ENCODE assay signal across 8 cellular contexts in genomic region chrX:40170830-40171512, GRCh38.
DNase-seq lines count a peak whose midpoint lies in the region; TF ChIP-seq lines count a peak whose summit lies in the region.

No MANE protein-coding gene starts in this region.

- no peaks in the 10 kb centered on the region for H3K27me3 ChIP-seq in BLaER1
- peaks cover 31% of the 10 kb centered on the region for H3K27me3 ChIP-seq in adrenal gland
- no peaks in the 10 kb centered on the region for H3K27me3 ChIP-seq in muscle layer of duodenum (ENCODE audit: low read depth, low read length)

- H4K20me1 ChIP-seq in BLaER1, result no peaks in the 10 kb centered on the region

- peaks cover 54% of the 10 kb centered on the region for H3K9me3 ChIP-seq in BLaER1
- no peaks in the 10 kb centered on the region for H3K9me3 ChIP-seq in adrenal gland (replicated peaks in 1 of 3)
- H3K9me3 ChIP-seq in muscle layer of duodenum (ENCODE audit: control insufficient read depth in 1 of 2, low read length in 2 of 2), result no peaks in the 10 kb centered on the region

- peaks cover 2% of the 10 kb centered on the region for H3K36me3 Mint-ChIP-seq in IgD-negative memory B cell

- peak overlapping the region; percentile 97 for H3K9ac ChIP-seq in BLaER1

- peak overlapping the region; percentile 98 to 99 (median 99) for H3K27ac Mint-ChIP-seq in IgD-negative memory B cell

- no peaks in the 10 kb centered on the region for H3K36me3 ChIP-seq in BLaER1
- H3K36me3 ChIP-seq in adrenal gland (replicated peaks in 1 of 2), result no peaks in the 10 kb centered on the region
- H3K36me3 ChIP-seq in muscle layer of duodenum (ENCODE audit: control insufficient read depth in 1 of 2, insufficient read depth in 2 of 2, low read length in 2 of 2), result no peaks in the 10 kb centered on the region

- no peak for TF ChIP-seq CTCF in adrenal gland (IDR thresholded peaks at IDR 0.05)

- peaks cover 0 to 1% (median 0%) of the 10 kb centered on the region in 3 donors for H3K9me3 Mint-ChIP-seq in IgD-negative memory B cell

- peak in 1 of 7 donors; percentile 24 for DNase-seq in adrenal gland
- no peak for DNase-seq in NK-92 (lab: John Stamatoyannopoulos, UW; ENCODE audit: unreplicated experiment)
- DNase-seq in RPMI8226, result no peak
- DNase-seq in GOT3 (lab: John Stamatoyannopoulos, UW), result no peak
- DNase-seq in NCI-H1436 treated with DMSO at 0.1 percent for 48 hours (lab: John Stamatoyannopoulos, UW), result no peak

- H3K4me1 ChIP-seq in BLaER1, result peaks cover 70% of the 10 kb centered on the region
- H3K4me1 ChIP-seq in adrenal gland (replicated peaks in 1 of 2), result peaks cover 22 to 40% of the 10 kb centered on the region in 2 donors
- H3K4me1 ChIP-seq in muscle layer of duodenum (ENCODE audit: control insufficient read depth in 1 of 2, insufficient read depth in 2 of 2, low read length in 2 of 2), result peaks cover 8 to 21% of the 10 kb centered on the region in 2 donors

- TF ChIP-seq POLR2A in adrenal gland (IDR thresholded peaks at IDR 0.05), result no peak

- peak overlapping the region; percentile 82 for H3K4me2 ChIP-seq in BLaER1

- peaks cover 20% of the 10 kb centered on the region for H3K27me3 Mint-ChIP-seq in IgD-negative memory B cell

- peaks cover 23 to 51% (median 30%) of the 10 kb centered on the region in 3 donors for H3K4me1 Mint-ChIP-seq in IgD-negative memory B cell

- intact Hi-C loops in adrenal gland (cut with DNase I), result loop anchor here (5.0 to 10.0 kb wide), 5 partner anchors 69 to 356 kb away; no protein-coding TSS in a partner anchor

- WGBS in adrenal gland, 4 donors, result 27 to 47% (median 33%) methylated on average over 16 to 17 of the region's 17 CpGs

- peak overlapping the region; percentile 99 for H3K27ac ChIP-seq in BLaER1
- H3K27ac ChIP-seq in adrenal gland, result peak overlapping the region in 4 of 5 donors; percentile 38 to 99 (median 82)
- H3K27ac ChIP-seq in muscle layer of duodenum (ENCODE audit: low read length), result peak overlapping the region; percentile 60

- H3K4me3 Mint-ChIP-seq in IgD-negative memory B cell, result peak overlapping the region; percentile 89 to 98 (median 92)

- H3K4me3 ChIP-seq in BLaER1 (peak overlapping the region; percentile 73), adrenal gland (peak overlapping the region in 1 of 4 donors; percentile 32), muscle layer of duodenum (ENCODE audit: low read depth in 1 of 2, low read length in 2 of 2) (peak overlapping the region; percentile 39 to 56)
